In genomic region chr15:70334286-70334685, GRCh38 we compare ENCODE assay signal across 24 cellular contexts.
A peak's percentile ranks its signal among the peaks of the same experiment; 100 is the strongest.
DNase-seq lines count a peak whose midpoint lies in the region; ATAC-seq, FAIRE-seq and TF ChIP-seq lines count a peak whose summit lies in the region.
"Had no signal": no experiment of that assay in that cellular context is flagged by ENCODE, and none has a peak within 500 bp of the region (broad histone marks: within the 10 kb centered on the region; RNA-seq: fewer than 3 reads in every experiment).

No MANE protein-coding gene starts in this region.

- no peak for ATAC-seq in HG03097 (IDR thresholded peaks at IDR 0.05; ENCODE audit: low FRiP score, unreplicated experiment)
- ATAC-seq: CD8-positive, alpha-beta T cell; GM12878 had no signal

- H3K27ac ChIP-seq in HEK293 (ENCODE audit: extremely low read depth, low read depth, low read length), result no peak overlapping the region
- no peak overlapping the region for H3K27ac ChIP-seq in small intestine (ENCODE audit: low read depth in 1 of 2, low read length in 1 of 2)
- no peak overlapping the region for H3K27ac ChIP-seq in transverse colon
- H3K27ac ChIP-seq: BLaER1 treated with 17β-estradiol and CSF1 and Interleukin-3, amounts not matched to agents 10 nM and 100 nM; C4-2B had no signal

- in situ Hi-C loops in transverse colon (cut with MboI; ENCODE audit: low pct_ligation_motif_present in 1 of 4, low pct_unique_long_range_greater_than_20kb in 1 of 4, low sequenced_read_pairs in 3 of 4), result no loop called here

- H3K27me3 ChIP-seq in small intestine (ENCODE audit: control insufficient read depth in 2 of 2, insufficient read depth in 2 of 2, low read length in 2 of 2) (no peaks in the 10 kb centered on the region), transverse colon (no peaks in the 10 kb centered on the region)

- POLR2A ChIA-PET in HEK293 (lab: Yijun Ruan, JAX), result no interaction called here

- WGBS in small intestine, 3 donors, result 96 to 98% (median 96%) methylated on average over 5 of the region's 5 CpGs
- 95 to 98% methylated on average over 5 of the region's 5 CpGs for WGBS in transverse colon (ENCODE audit: low coverage in 1 of 2), 2 donors

- no peak for TF ChIP-seq POLR2A in transverse colon (IDR thresholded peaks at IDR 0.05)

- DNase-seq in small intestine (no peak), transverse colon (no peak), COLO668 (lab: John Stamatoyannopoulos, UW; ENCODE audit: unreplicated experiment) (no peak)
- DNase-seq: 8988T; AML-193; CD4-positive, alpha-beta T cell; CD8-positive, alpha-beta T cell; COR-L47; DMS 273 treated with DMSO at 0.1 percent for 48 hours; DMS153; DMS53; DMS79; DND-41; EL; GDM1 had no signal

- no peak for TF ChIP-seq EP300 in transverse colon (IDR thresholded peaks at IDR 0.05; ENCODE audit: low read depth)

- H3K4me3 ChIP-seq in HEK293 (ENCODE audit: low read depth, low read length), result no peak overlapping the region
- H3K4me3 ChIP-seq in small intestine (ENCODE audit: low read depth in 1 of 2, low read length in 2 of 2), result no peak overlapping the region
- no peak overlapping the region for H3K4me3 ChIP-seq in transverse colon
- H3K4me3 ChIP-seq: BLaER1 treated with 17β-estradiol and CSF1 and Interleukin-3, amounts not matched to agents 10 nM and 100 nM; GM12878 had no signal

- H3K9me3 ChIP-seq in HEK293 (ENCODE audit: control insufficient read depth, insufficient read depth, low read depth, low read length), result peaks cover 7% of the 10 kb centered on the region
- H3K9me3 ChIP-seq in small intestine (ENCODE audit: control insufficient read depth, low read depth), result no peaks in the 10 kb centered on the region
- H3K9me3 ChIP-seq in transverse colon, result peaks cover 0 to 13% of the 10 kb centered on the region in 2 donors

- FAIRE-seq in endometrium (lab: Jason Lieb, UNC) (peak; percentile 55), small intestine (lab: Jason Lieb, UNC) (peak; percentile 30)
- FAIRE-seq: A204.1, GM12878, GM12892, GM18507 had no signal

- H3K36me3 ChIP-seq in HEK293 (ENCODE audit: control insufficient read depth in 2 of 2, insufficient read depth in 1 of 2, low read length in 2 of 2) (no peaks in the 10 kb centered on the region), small intestine (ENCODE audit: control insufficient read depth in 2 of 2, insufficient read depth in 2 of 2, low read length in 2 of 2) (no peaks in the 10 kb centered on the region), transverse colon (no peaks in the 10 kb centered on the region)
- H3K36me3 ChIP-seq: BLaER1 treated with 17β-estradiol and CSF1 and Interleukin-3, amounts not matched to agents 10 nM and 100 nM had no signal

- H3K4me1 ChIP-seq in HEK293 (ENCODE audit: control insufficient read depth, insufficient read depth, low read length) (no peaks in the 10 kb centered on the region), small intestine (ENCODE audit: control insufficient read depth in 2 of 2, insufficient read depth in 1 of 2, low read depth in 1 of 2, low read length in 1 of 2) (no peaks in the 10 kb centered on the region), transverse colon (peaks cover 0 to 3% (median 0%) of the 10 kb centered on the region in 4 donors)

- TF ChIP-seq CTCF in HEK293 (tag by site-specific recombination; IDR thresholded peaks at IDR 0.05) (no peak), transverse colon (IDR thresholded peaks at IDR 0.05) (no peak)

- CTCF ChIA-PET in HEK293 (lab: Yijun Ruan, JAX), result no interaction called here

- intact Hi-C loops in transverse colon (cut with DNase I; ENCODE audit: low total_unique reads), result no loop called here

TF ChIP-seq in HEK293, 187 proteins besides CTCF, POLR2A, EP300 and RAD21:
- no peak for TF ChIP-seq OVOL3 (tag by site-specific recombination; IDR thresholded peaks at IDR 0.05)
- TF ChIP-seq ZNF561 (tag by site-specific recombination; IDR thresholded peaks at IDR 0.05; ENCODE audit: borderline replicate concordance), result no peak
- 0 out of 2 replicates have a peak, but pooled peaks have one; percentile 3 for TF ChIP-seq GLI2 (tag by site-specific recombination; IDR thresholded peaks at IDR 0.05; ENCODE audit: borderline replicate concordance, low read depth)
- no peak for TF ChIP-seq PRDM1 (tag by site-specific recombination; IDR thresholded peaks at IDR 0.05)
- no peak for TF ChIP-seq ZBTB11 (tag by site-specific recombination; conservative IDR thresholded peaks at IDR 0.05; ENCODE audit: low read depth)
- no peak for TF ChIP-seq ZNF26 (tag by site-specific recombination; IDR thresholded peaks at IDR 0.05)
- TF ChIP-seq ZNF174 (tag by site-specific recombination; IDR thresholded peaks at IDR 0.05), result no peak
- TF ChIP-seq ZNF501 (tag by site-specific recombination; IDR thresholded peaks at IDR 0.05), result no peak
- peak; percentile 62; the same call in 1 of the 2 replicates for TF ChIP-seq TRIM28 (IDR thresholded peaks at IDR 0.05; ENCODE audit: borderline replicate concordance, low read length)
- TF ChIP-seq ZNF473 (tag by site-specific recombination; IDR thresholded peaks at IDR 0.05), result no peak
- peak; percentile 95 for TF ChIP-seq SETDB1 (IDR thresholded peaks at IDR 0.05; ENCODE audit: insufficient read length, low read length)
- 0 out of 2 replicates have a peak, but pooled peaks have one; percentile 30 for TF ChIP-seq ZNF280D (tag by site-specific recombination; IDR thresholded peaks at IDR 0.05)
